ENCODE assay signal across 26 cellular contexts in genomic region chr19:12689581-12690216, GRCh38. TPM values are rescaled to one million over a fixed set of nuclear protein-coding genes. Genes with fewer than 3 reads are reported as not detected.
"Had no signal": no experiment of that assay in that cellular context is flagged by ENCODE, and none has a peak within 500 bp of the region (broad histone marks: within the 10 kb centered on the region; RNA-seq: fewer than 3 reads in every experiment).

No MANE protein-coding gene starts in this region.

- H3K27ac Mint-ChIP-seq: activated T-cell treated with anti-CD3 and anti-CD28 coated beads, Interleukin-2, amount 50 U/mL, for 72 hours; dendritic cell treated with granulocyte-macrophage colony-stimulating factor and Interleukin-4, amounts not matched to agents 40 ng/mL and 50 ng/mL, for 4 days; WTC11 had no signal

- H3K36me3 Mint-ChIP-seq: activated naive CD4-positive, alpha-beta T cell treated with anti-CD3 and anti-CD28 coated beads, Interleukin-2, amount 50 U/mL, for 72 hours; WTC11 had no signal

- H3K4me1 Mint-ChIP-seq: central memory CD8-positive, alpha-beta T cell; WTC11 had no signal

- ATAC-seq: activated CD8-positive, alpha-beta T cell treated with anti-CD3 and anti-CD28 coated beads, Interleukin-2, amount 10 ng/mL, durations not matched to agents 7 days and 5 days; activated T-cell treated with anti-CD3 and anti-CD28 coated beads, Interleukin-2, amount 50 U/mL, for 72 hours; effector memory CD8-positive, alpha-beta T cell; SK-N-SH treated with all-trans-retinoic acid at 6 μM for 48 hours; WTC11 had no signal

- H3K27me3 Mint-ChIP-seq: central memory CD8-positive, alpha-beta T cell; dendritic cell treated with granulocyte-macrophage colony-stimulating factor and Interleukin-4, amounts not matched to agents 40 ng/mL and 50 ng/mL, for 4 days; effector memory CD8-positive, alpha-beta T cell had no signal

- DNase-seq: activated CD4-positive, alpha-beta T cell treated with anti-CD3 and anti-CD28 coated beads for 48 hours; activated CD8-positive, alpha-beta memory T cell treated with anti-CD3 and anti-CD28 coated beads, Interleukin-2, amount 50 U/mL, for 4 hours; activated CD8-positive, alpha-beta T cell treated with anti-CD3 and anti-CD28 coated beads, Interleukin-2, amount 10 ng/mL, durations not matched to agents 7 days and 5 days; activated gamma-delta T cell; activated T-cell treated with anti-CD3 and anti-CD28 coated beads, Interleukin-2, amount 50 U/mL, for 72 hours; brain microvascular endothelial cell; effector memory CD8-positive, alpha-beta T cell; foreskin melanocyte; head of caudate nucleus; left cardiac atrium; lower lobe of right lung; posterior cingulate gyrus; retina; stimulated activated CD4-positive, alpha-beta T cell treated with anti-CD3 and anti-CD28 coated beads, Interleukin-15, amount 100 ng/mL, for 24 hours; stimulated activated CD4-positive, alpha-beta T cell treated with anti-CD3 and anti-CD28 coated beads, Interleukin-4, amount 100 ng/mL, for 1 hour; stimulated activated naive CD4-positive, alpha-beta T cell treated with Interleukin-2 at 50 U/mL for 16 hours; trophoblast cell had no signal

- H3K4me3 Mint-ChIP-seq: activated CD8-positive, alpha-beta T cell treated with anti-CD3 and anti-CD28 coated beads, Interleukin-2, amount 10 ng/mL, durations not matched to agents 7 days and 5 days; activated T-cell treated with anti-CD3 and anti-CD28 coated beads, Interleukin-2, amount 50 U/mL, for 72 hours; central memory CD8-positive, alpha-beta T cell; dendritic cell treated with granulocyte-macrophage colony-stimulating factor and Interleukin-4, amounts not matched to agents 40 ng/mL and 50 ng/mL, for 4 days; effector memory CD8-positive, alpha-beta T cell; WTC11 had no signal

- H3K9me3 Mint-ChIP-seq: activated naive CD4-positive, alpha-beta T cell treated with anti-CD3 and anti-CD28 coated beads, Interleukin-2, amount 50 U/mL, for 72 hours; activated T-cell treated with anti-CD3 and anti-CD28 coated beads, Interleukin-2, amount 50 U/mL, for 72 hours; central memory CD8-positive, alpha-beta T cell; dendritic cell treated with granulocyte-macrophage colony-stimulating factor and Interleukin-4, amounts not matched to agents 40 ng/mL and 50 ng/mL, for 4 days; effector memory CD8-positive, alpha-beta T cell; WTC11 had no signal

RNA-seq across cellular contexts. Expression of gene GNG14, which starts 1.9 kb away (rescaled TPM):
- total RNA-seq: activated CD8-positive, alpha-beta T cell treated with anti-CD3 and anti-CD28 coated beads, Interleukin-2, amount 10 ng/mL, durations not matched to agents 7 days and 5 days; activated naive CD4-positive, alpha-beta T cell treated with anti-CD3 and anti-CD28 coated beads, Interleukin-2, amount 50 U/mL, for 72 hours; activated T-cell treated with anti-CD3 and anti-CD28 coated beads, Interleukin-2, amount 50 U/mL, for 72 hours; fibroblast of lung; left cardiac atrium; lower lobe of right lung; skeletal muscle tissue; suprapubic skin; T-helper 1 cell treated with Interleukin-12 subunit alpha and Interleukin-12 subunit beta and Interleukin-4 antibody, amounts not matched to agents 30 ng/mL and 1 ng/mL, for 36 hours; WTC11 had no signal
